In genomic region chr7:74038194-74038961, GRCh38 we compare ENCODE assay signal across 20 cellular contexts. TPM values are rescaled to one million over a fixed set of nuclear protein-coding genes. Genes with fewer than 3 reads are reported as not detected.
DNase-seq lines count a peak whose midpoint lies in the region; ATAC-seq, FAIRE-seq and TF ChIP-seq lines count a peak whose summit lies in the region.
"Had no signal": no experiment of that assay in that cellular context is flagged by ENCODE, and none has a peak within 500 bp of the region (broad histone marks: within the 10 kb centered on the region; RNA-seq: fewer than 3 reads in every experiment).

No MANE protein-coding gene starts in this region.

- H3K79me2 ChIP-seq in PC-3 (ENCODE audit: low read length): no peaks in the 10 kb centered on the region

- in situ Hi-C loops in gastrocnemius medialis (cut with MboI; ENCODE audit: low sequenced_read_pairs in 4 of 4): no loop called here

- peak; percentile 62 for FAIRE-seq in bronchial epithelial cell (lab: Jason Lieb, UNC)
- FAIRE-seq: D721Med, HTR-8/SVneo, pancreas had no signal

- CTCF ChIA-PET in PC-3 (lab: Charles Lee): no interaction called here

- no peaks in the 10 kb centered on the region for H3K9me3 ChIP-seq in right atrium auricular region
- H3K9me3 ChIP-seq in gastrocnemius medialis: no peaks in the 10 kb centered on the region
- no peaks in the 10 kb centered on the region for H3K9me3 ChIP-seq in vagina
- no peaks in the 10 kb centered on the region for H3K9me3 ChIP-seq in PC-3 (ENCODE audit: low read length)
- H3K9me3 ChIP-seq: BE2C, pancreas had no signal

- H3K27ac ChIP-seq in right atrium auricular region (peak overlapping the region; percentile 46 to 68), gastrocnemius medialis (peak overlapping the region; percentile 77 to 84 (median 82)), vagina (peak overlapping the region; percentile 75), PC-3 (ENCODE audit: low read length) (no peak overlapping the region)
- H3K27ac ChIP-seq: pancreas had no signal

- H3K36me3 ChIP-seq in bronchial epithelial cell (ENCODE audit: control insufficient read depth, insufficient read depth, low read length) (no peaks in the 10 kb centered on the region), right atrium auricular region (peaks cover 67% of the 10 kb centered on the region), gastrocnemius medialis (no peaks in the 10 kb centered on the region), vagina (peaks cover 0 to 18% of the 10 kb centered on the region in 2 donors), PC-3 (ENCODE audit: low read depth, low read length) (no peaks in the 10 kb centered on the region)
- H3K36me3 ChIP-seq: BE2C had no signal

- no peaks in the 10 kb centered on the region for H3K4me1 Mint-ChIP-seq in activated T-cell treated with anti-CD3 and anti-CD28 coated beads, Interleukin-2, amount 50 U/mL, for 4 hours (ENCODE audit: low read depth)

- no peaks in the 10 kb centered on the region for H4K20me1 ChIP-seq in PC-3 (ENCODE audit: low read length)

- TF ChIP-seq POLR2A in gastrocnemius medialis (IDR thresholded peaks at IDR 0.05) (peak in 1 of 2 donors; percentile 24), vagina (IDR thresholded peaks at IDR 0.05) (no peak)

- no peak for TF ChIP-seq CTCF in bronchial epithelial cell (IDR thresholded peaks at IDR 0.05; ENCODE audit: insufficient read depth, low read length, severe bottlenecking)
- no peak for TF ChIP-seq CTCF in right atrium auricular region (IDR thresholded peaks at IDR 0.05)
- TF ChIP-seq CTCF in gastrocnemius medialis (IDR thresholded peaks at IDR 0.05 in 4 of 5, conservative IDR thresholded peaks at IDR 0.05 in 1 of 5): no peak
- no peak for TF ChIP-seq CTCF in vagina (IDR thresholded peaks at IDR 0.05)
- TF ChIP-seq CTCF in PC-3 (conservative IDR thresholded peaks at IDR 0.05; ENCODE audit: low read depth, low read length): no peak

- no peaks in the 10 kb centered on the region for H3K9me2 ChIP-seq in PC-3 (replicated peaks; ENCODE audit: low read length)

- ATAC-seq in gastrocnemius medialis (peak; percentile 76 to 87), PC-3 (no peak)
- no peak for ATAC-seq in activated T-cell treated with anti-CD3 and anti-CD28 coated beads, Interleukin-2, amount 50 U/mL, for 4 hours
- ATAC-seq: HCT116, pancreas had no signal

- H3K27me3 ChIP-seq in bronchial epithelial cell (ENCODE audit: control insufficient read depth, insufficient read depth, low read length) (peaks cover 2% of the 10 kb centered on the region), right atrium auricular region (no peaks in the 10 kb centered on the region), gastrocnemius medialis (no peaks in the 10 kb centered on the region), vagina (no peaks in the 10 kb centered on the region), PC-3 (ENCODE audit: low read length) (no peaks in the 10 kb centered on the region)
- H3K27me3 ChIP-seq: BE2C, pancreas had no signal

- H3K27me3 Mint-ChIP-seq in activated T-cell treated with anti-CD3 and anti-CD28 coated beads, Interleukin-2, amount 50 U/mL, for 4 hours (ENCODE audit: low read depth): peaks cover 4% of the 10 kb centered on the region

- H3K9ac ChIP-seq in PC-3 (ENCODE audit: low read length): no peak overlapping the region

- POLR2A ChIA-PET in PC-3 (lab: Charles Lee; ENCODE audit: unreplicated experiment): no interaction called here

- no peak overlapping the region for H3K4me3 Mint-ChIP-seq in activated T-cell treated with anti-CD3 and anti-CD28 coated beads, Interleukin-2, amount 50 U/mL, for 4 hours

- no peaks in the 10 kb centered on the region for H3K9me3 Mint-ChIP-seq in activated T-cell treated with anti-CD3 and anti-CD28 coated beads, Interleukin-2, amount 50 U/mL, for 4 hours

- intact Hi-C loops in gastrocnemius medialis (cut with DNase I; ENCODE audit: low total_unique reads) (loop anchor here (2.0 kb wide), 2 partner anchors 26 to 66 kb away; no protein-coding TSS in a partner anchor), vagina (cut with DNase I) (no loop called here), PC-3 (cut with micrococcal nuclease) (no loop called here)

- no peaks in the 10 kb centered on the region for H3F3A ChIP-seq in PC-3 (ENCODE audit: low read length, unreplicated experiment)

- no peak overlapping the region for H2AFZ ChIP-seq in PC-3 (ENCODE audit: low read length)

- no peaks in the 10 kb centered on the region for H3K36me3 Mint-ChIP-seq in activated T-cell treated with anti-CD3 and anti-CD28 coated beads, Interleukin-2, amount 50 U/mL, for 4 hours (ENCODE audit: insufficient read depth)

- peaks cover 0 to 61% of the 10 kb centered on the region in 2 donors for H3K4me1 ChIP-seq in right atrium auricular region
- H3K4me1 ChIP-seq in gastrocnemius medialis: peaks cover 32 to 37% of the 10 kb centered on the region in 2 donors
- H3K4me1 ChIP-seq in vagina: peaks cover 72% of the 10 kb centered on the region
- H3K4me1 ChIP-seq in PC-3 (ENCODE audit: insufficient read depth, low read length): no peaks in the 10 kb centered on the region

- H3K4me2 ChIP-seq in PC-3 (ENCODE audit: low read length): no peak overlapping the region

- H3K4me3 ChIP-seq in bronchial epithelial cell (ENCODE audit: low read depth, low read length) (no peak overlapping the region), right atrium auricular region (no peak overlapping the region), gastrocnemius medialis (no peak overlapping the region), vagina (peak overlapping the region in 1 of 2 donors; percentile 5), PC-3 (ENCODE audit: low read length) (no peak overlapping the region)
- H3K4me3 ChIP-seq: pancreas had no signal

- no peak for DNase-seq in bronchial epithelial cell (ENCODE audit: low read depth)
- no peak for DNase-seq in right atrium auricular region (ENCODE audit: low spot score)
- DNase-seq in gastrocnemius medialis: peak; percentile 80 to 84
- DNase-seq in vagina (ENCODE audit: extremely low spot score in 2 of 2): no peak
- DNase-seq in PC-3: no peak
- no peak for DNase-seq in NCI-H82 treated with DMSO at 0.1 percent for 48 hours (lab: John Stamatoyannopoulos, UW; ENCODE audit: unreplicated experiment)
- DNase-seq in activated T-cell treated with anti-CD3 and anti-CD28 coated beads, Interleukin-2, amount 50 U/mL, for 4 hours: no peak
- DNase-seq: activated CD8-positive, alpha-beta memory T cell treated with anti-CD3 and anti-CD28 coated beads, Interleukin-2, amount 50 U/mL, for 48 hours; activated naive CD4-positive, alpha-beta T cell; BE2C; GF-D8; NCI-H2227 treated with DMSO at 0.1 percent for 48 hours; SHP77 treated with DMSO at 0.1 percent for 48 hours; stimulated activated CD4-positive, alpha-beta T cell treated with anti-CD3 and anti-CD28 coated beads, Interleukin-12 subunit alpha, Interleukin-12 subunit beta, amount 100 ng/mL, for 4 hours; stimulated activated naive CD4-positive, alpha-beta T cell had no signal

- no TSS peak for BruUV-seq in PC-3 (replicated peaks; lab: Mats Ljungman, UMichigan)

RNA-seq across cellular contexts. Expression of gene ELN, which starts 10.4 kb away (rescaled TPM):
- under 0.01 TPM in 2 replicates for total RNA-seq in bronchial epithelial cell
- 100 to 1,000 TPM; 138 to 149 TPM for total RNA-seq in right atrium auricular region
- total RNA-seq in gastrocnemius medialis: 10 to 100 TPM in 1 of 4 donors, 1 to 10 TPM in 3; 5.3 to 14.8 (median 6.9) TPM
- total RNA-seq in vagina: 38.3 TPM
- 0.07 TPM in 1 of 2 replicates, not detected in the other for total RNA-seq in PC-3 (2014; rRNA removed)
- under 1 TPM in 2 of 3 donors, not detected in 1; 0.08 to 0.15 TPM for total RNA-seq in activated T-cell treated with anti-CD3 and anti-CD28 coated beads, Interleukin-2, amount 50 U/mL, for 4 hours
- total RNA-seq: T-helper 2 cell treated with Interferon-gamma antibody and Interleukin-4, amounts not matched to agents 100 ng/mL and 5 ng/mL, for 36 hours had no signal

RNA-seq across cellular contexts. Expression of gene LIMK1, which starts 45.2 kb away (rescaled TPM):
- total RNA-seq in bronchial epithelial cell: 11.6 and 16.6 TPM in 2 replicates
- 10 to 100 TPM in 1 of 2 donors, 1 to 10 TPM in 1; 9.4 to 14.7 TPM for total RNA-seq in right atrium auricular region
- 10 to 100 TPM; 15.3 to 56.4 (median 23.3) TPM for total RNA-seq in gastrocnemius medialis
- 28.2 TPM for total RNA-seq in vagina
- total RNA-seq in PC-3 (2014; rRNA removed): 40.3 and 54.3 TPM in 2 replicates
- 10 to 100 TPM; 17.9 to 22.1 (median 19.3) TPM for total RNA-seq in activated T-cell treated with anti-CD3 and anti-CD28 coated beads, Interleukin-2, amount 50 U/mL, for 4 hours

Comparison
In these comparisons a context has a peak if more than half of its experiments do, and no peak if none do; other contexts are left out.
1. DNase-seq: peak in gastrocnemius medialis (2 of 2); none in bronchial epithelial cell (single experiment), right atrium auricular region (single experiment), vagina (0 of 2), PC-3 (single experiment), NCI-H82 treated with DMSO at 0.1 percent for 48 hours (single experiment) and activated T-cell treated with anti-CD3 and anti-CD28 coated beads, Interleukin-2, amount 50 U/mL, for 4 hours (single experiment).
2. ATAC-seq: peak in gastrocnemius medialis (2 of 2); none in PC-3 (single experiment) and activated T-cell treated with anti-CD3 and anti-CD28 coated beads, Interleukin-2, amount 50 U/mL, for 4 hours (0 of 2).